ENCODE assay signal across 8 cellular contexts in the genomic region with DNA sequence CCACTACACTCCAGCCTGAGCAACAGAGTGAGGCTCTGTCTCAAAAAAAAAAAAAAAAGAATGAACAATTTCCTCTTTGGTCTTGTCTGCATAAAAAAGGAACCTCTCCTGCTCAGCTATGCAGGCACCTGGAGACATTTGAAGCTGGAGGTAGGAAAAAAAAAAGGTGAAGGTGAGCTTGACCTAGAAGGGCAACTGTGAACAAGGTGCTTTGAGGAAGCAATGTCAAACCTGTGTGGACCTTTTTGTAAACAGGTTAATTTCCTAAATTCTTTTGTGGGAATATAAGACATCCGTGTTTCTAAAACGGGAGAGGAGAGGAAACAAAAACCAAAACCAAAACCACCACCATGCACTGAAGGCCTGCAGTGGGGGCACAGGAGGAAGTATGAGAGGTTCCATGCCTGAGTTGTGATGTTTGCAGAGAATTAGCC.
A peak's percentile ranks its signal among the peaks of the same experiment; 100 is the strongest.
DNase-seq lines count a peak whose midpoint lies in the region; ATAC-seq lines count a peak whose summit lies in the region.

No MANE protein-coding gene starts in this region.

- H3K4me3 ChIP-seq in CD4-positive, CD25-positive, alpha-beta regulatory T cell (ENCODE audit: low read depth, low read length), result peak overlapping the region; percentile 84
- peak overlapping the region; percentile 2 to 27 for H3K4me3 ChIP-seq in muscle layer of duodenum (ENCODE audit: low read depth in 1 of 2, low read length in 2 of 2)

- H3K9me3 Mint-ChIP-seq in CD4-positive, CD25-positive, alpha-beta regulatory T cell, result no peaks in the 10 kb centered on the region
- H3K9me3 Mint-ChIP-seq in activated T-helper 17 cell treated with anti-CD3 and anti-CD28 coated beads, Interleukin-2, amount 50 U/mL, for 72 hours, result no peaks in the 10 kb centered on the region

- H3K36me3 ChIP-seq in CD4-positive, CD25-positive, alpha-beta regulatory T cell (ENCODE audit: control insufficient read depth, insufficient read depth, low read length), result peaks cover 33% of the 10 kb centered on the region
- peaks cover 5 to 6% of the 10 kb centered on the region in 2 donors for H3K36me3 ChIP-seq in muscle layer of duodenum (ENCODE audit: control insufficient read depth in 1 of 2, insufficient read depth in 2 of 2, low read length in 2 of 2)

- peaks cover 45% of the 10 kb centered on the region for H3K4me1 ChIP-seq in CD4-positive, CD25-positive, alpha-beta regulatory T cell (ENCODE audit: control insufficient read depth, insufficient read depth, low read length, poor library complexity, severe bottlenecking)
- H3K4me1 ChIP-seq in muscle layer of duodenum (ENCODE audit: control insufficient read depth in 1 of 2, insufficient read depth in 2 of 2, low read length in 2 of 2), result peaks cover 33 to 48% of the 10 kb centered on the region in 2 donors

- DNase-seq in CD4-positive, CD25-positive, alpha-beta regulatory T cell, result peak in 2 of 3 donors; percentile 25 to 65
- DNase-seq in A172 (ENCODE audit: low spot score), result no peak
- DNase-seq in inferior parietal cortex (ENCODE audit: extremely low spot score), result no peak
- DNase-seq in AG08396 (ENCODE audit: low spot score), result no peak
- DNase-seq in NCI-H82 (lab: John Stamatoyannopoulos, UW), result no peak

- H3K36me3 Mint-ChIP-seq in CD4-positive, CD25-positive, alpha-beta regulatory T cell, result peaks cover 19% of the 10 kb centered on the region
- H3K36me3 Mint-ChIP-seq in activated T-helper 17 cell treated with anti-CD3 and anti-CD28 coated beads, Interleukin-2, amount 50 U/mL, for 72 hours (ENCODE audit: low read depth), result peaks cover 69% of the 10 kb centered on the region

- no peaks in the 10 kb centered on the region for H3K27me3 ChIP-seq in CD4-positive, CD25-positive, alpha-beta regulatory T cell (ENCODE audit: control insufficient read depth, insufficient read depth, low read length)
- no peaks in the 10 kb centered on the region for H3K27me3 ChIP-seq in muscle layer of duodenum (ENCODE audit: low read depth, low read length)

- H3K27ac ChIP-seq in CD4-positive, CD25-positive, alpha-beta regulatory T cell (ENCODE audit: insufficient read depth, low read length, poor library complexity, severe bottlenecking), result peak overlapping the region; percentile 71
- peak overlapping the region; percentile 86 for H3K27ac ChIP-seq in muscle layer of duodenum (ENCODE audit: low read length)

- H3K4me1 Mint-ChIP-seq in CD4-positive, CD25-positive, alpha-beta regulatory T cell, result peaks cover 61 to 85% (median 71%) of the 10 kb centered on the region in 4 donors
- H3K4me1 Mint-ChIP-seq in activated T-helper 17 cell treated with anti-CD3 and anti-CD28 coated beads, Interleukin-2, amount 50 U/mL, for 72 hours, result peaks cover 69% of the 10 kb centered on the region

- H3K27ac Mint-ChIP-seq in CD4-positive, CD25-positive, alpha-beta regulatory T cell, result peak overlapping the region; percentile 89 to 99 (median 89)
- H3K27ac Mint-ChIP-seq in activated T-helper 17 cell treated with anti-CD3 and anti-CD28 coated beads, Interleukin-2, amount 50 U/mL, for 72 hours, result peak overlapping the region; percentile 42

- no peaks in the 10 kb centered on the region for H3K27me3 Mint-ChIP-seq in CD4-positive, CD25-positive, alpha-beta regulatory T cell
- no peaks in the 10 kb centered on the region for H3K27me3 Mint-ChIP-seq in activated T-helper 17 cell treated with anti-CD3 and anti-CD28 coated beads, Interleukin-2, amount 50 U/mL, for 72 hours

- ATAC-seq in CD4-positive, CD25-positive, alpha-beta regulatory T cell (ENCODE audit: low read depth in 2 of 2), result peak; percentile 60 to 64
- peak; percentile 53 for ATAC-seq in HG02852 (IDR thresholded peaks at IDR 0.05; ENCODE audit: unreplicated experiment)
- ATAC-seq in activated T-helper 17 cell treated with anti-CD3 and anti-CD28 coated beads, Interleukin-2, amount 50 U/mL, for 72 hours (replicated peaks), result no peak

- H3K4me3 Mint-ChIP-seq in CD4-positive, CD25-positive, alpha-beta regulatory T cell, result peak overlapping the region; percentile 40 to 95 (median 81)
- H3K4me3 Mint-ChIP-seq in activated T-helper 17 cell treated with anti-CD3 and anti-CD28 coated beads, Interleukin-2, amount 50 U/mL, for 72 hours, result peak overlapping the region; percentile 54

- H3K9me3 ChIP-seq in CD4-positive, CD25-positive, alpha-beta regulatory T cell (ENCODE audit: control insufficient read depth in 2 of 2, low read length in 2 of 2), result no peaks in the 10 kb centered on the region
- H3K9me3 ChIP-seq in muscle layer of duodenum (ENCODE audit: control insufficient read depth in 1 of 2, low read length in 2 of 2), result no peaks in the 10 kb centered on the region

Comparison
In these comparisons a context has a peak if more than half of its experiments do, and no peak if none do; other contexts are left out.
1. DNase-seq: peak in CD4-positive, CD25-positive, alpha-beta regulatory T cell (2 of 3); none in A172 (single experiment), inferior parietal cortex (single experiment), AG08396 (single experiment) and NCI-H82 (single experiment).